ENCODE assay signal across 8 cellular contexts in genomic region chr14:92105845-92106094, GRCh38. TPM values are rescaled to one million over a fixed set of nuclear protein-coding genes. Genes with fewer than 3 reads are reported as not detected.
A peak's percentile ranks its signal among the peaks of the same experiment; 100 is the strongest.
DNase-seq lines count a peak whose midpoint lies in the region; ATAC-seq, FAIRE-seq and TF ChIP-seq lines count a peak whose summit lies in the region.

No MANE protein-coding gene starts in this region.

- no peak overlapping the region for H2BK12ac ChIP-seq in mesenchymal stem cell (ENCODE audit: low read length in 2 of 2)

- no peak overlapping the region for H3K14ac ChIP-seq in mesenchymal stem cell (ENCODE audit: low read length in 2 of 2)

- no peak for TF ChIP-seq CTCF in RWPE1 (conservative IDR thresholded peaks at IDR 0.05; ENCODE audit: low read depth)

- no peak overlapping the region for H2BK5ac ChIP-seq in mesenchymal stem cell (ENCODE audit: low read depth, low read length, poor library complexity, severe bottlenecking)

- CTCF ChIA-PET in RWPE1 (lab: Yijun Ruan, JAX) = interaction anchor here (0.9 to 2.5 kb wide), 3 partner anchors 11 to 29 kb away, joined by 5 to 18 read pairs (median 7); partner anchors contain the start of genes CPSF2 and NDUFB1

- POLR2A ChIA-PET in RWPE1 (lab: Yijun Ruan, JAX; ENCODE audit: low non-redundant PET) = no interaction called here

- H3K4ac ChIP-seq in mesenchymal stem cell (ENCODE audit: low read depth in 1 of 2, low read length in 2 of 2) = peak overlapping the region; percentile 6 to 51

- H3K27ac ChIP-seq in RWPE1 = peak overlapping the region; percentile 91
- H3K27ac ChIP-seq in duodenal mucosa (ENCODE audit: low read depth, low read length) = peak overlapping the region; percentile 94
- H3K27ac ChIP-seq in mesenchymal stem cell (ENCODE audit: low read length, poor library complexity, severe bottlenecking) = peak overlapping the region; percentile 79
- H3K27ac ChIP-seq in urinary bladder (ENCODE audit: low read depth) = peak overlapping the region; percentile 95

- H3K9me3 ChIP-seq in duodenal mucosa (ENCODE audit: control insufficient read depth in 1 of 2, low read length in 2 of 2) (no peaks in the 10 kb centered on the region), mesenchymal stem cell (ENCODE audit: control insufficient read depth, low read length) (no peaks in the 10 kb centered on the region)

- no peak for TF ChIP-seq POLR2A in GM12891 (IDR thresholded peaks at IDR 0.05; ENCODE audit: low read depth, low read length)

- no peak overlapping the region for H2AK5ac ChIP-seq in mesenchymal stem cell (ENCODE audit: low read length, severe bottlenecking)

- H3K36me3 ChIP-seq in duodenal mucosa (ENCODE audit: control insufficient read depth in 1 of 2, insufficient read depth in 2 of 2, low read length in 2 of 2) (no peaks in the 10 kb centered on the region), mesenchymal stem cell (ENCODE audit: control insufficient read depth in 1 of 2, insufficient read depth in 2 of 2, low read depth in 1 of 2, low read length in 2 of 2) (no peaks in the 10 kb centered on the region), urinary bladder (ENCODE audit: insufficient read depth) (no peaks in the 10 kb centered on the region)

- WGBS in mesenchymal stem cell = under 1% methylated on average over 10 of the region's 12 CpGs
- WGBS in urinary bladder = under 1% methylated on average over 12 of the region's 12 CpGs

- peak overlapping the region; percentile 51 for H2AFZ ChIP-seq in mesenchymal stem cell (ENCODE audit: low read depth, low read length)

- ATAC-seq in HG03095 (IDR thresholded peaks at IDR 0.05; ENCODE audit: unreplicated experiment) = peak; percentile 19

- peak overlapping the region; percentile 94 for H3K4me2 ChIP-seq in mesenchymal stem cell (ENCODE audit: low read length, poor library complexity, severe bottlenecking)

- H3K79me1 ChIP-seq in mesenchymal stem cell (replicated peaks; ENCODE audit: low read length, poor library complexity, severe bottlenecking) = peaks cover 8% of the 10 kb centered on the region

- H2BK120ac ChIP-seq in mesenchymal stem cell (ENCODE audit: low read depth, low read length) = no peak overlapping the region

- no peak for FAIRE-seq in GM12891 (lab: Jason Lieb, UNC)

- H4K91ac ChIP-seq in mesenchymal stem cell (ENCODE audit: low read length) = no peak overlapping the region

- H3K4me1 ChIP-seq in duodenal mucosa (ENCODE audit: control insufficient read depth in 1 of 2, insufficient read depth in 2 of 2, low read length in 2 of 2) = peaks cover 11 to 12% of the 10 kb centered on the region in 2 donors
- peaks cover 3% of the 10 kb centered on the region for H3K4me1 ChIP-seq in mesenchymal stem cell (ENCODE audit: control insufficient read depth, insufficient read depth, low read depth, low read length)
- H3K4me1 ChIP-seq in urinary bladder (ENCODE audit: insufficient read depth) = peaks cover 2% of the 10 kb centered on the region

- H3K23ac ChIP-seq in mesenchymal stem cell (ENCODE audit: low read length in 2 of 2) = no peak overlapping the region

- H3K27me3 ChIP-seq in duodenal mucosa (ENCODE audit: control insufficient read depth in 1 of 2, insufficient read depth in 2 of 2, low read length in 2 of 2) = no peaks in the 10 kb centered on the region
- no peaks in the 10 kb centered on the region for H3K27me3 ChIP-seq in mesenchymal stem cell (ENCODE audit: control insufficient read depth in 1 of 2, insufficient read depth in 1 of 2, low read length in 2 of 2)

- peak overlapping the region; percentile 82 to 84 for H3K9ac ChIP-seq in duodenal mucosa (ENCODE audit: low read depth in 1 of 2, low read length in 2 of 2)
- H3K9ac ChIP-seq in mesenchymal stem cell (ENCODE audit: low read length) = peak overlapping the region; percentile 97

- peak overlapping the region; percentile 87 to 97 for H3K4me3 ChIP-seq in duodenal mucosa (ENCODE audit: low read depth in 1 of 2, low read length in 2 of 2)
- H3K4me3 ChIP-seq in mesenchymal stem cell (ENCODE audit: insufficient read depth in 1 of 2, low read depth in 1 of 2, low read length in 2 of 2) = peak overlapping the region; percentile 97
- peak overlapping the region; percentile 77 for H3K4me3 ChIP-seq in urinary bladder (ENCODE audit: low read depth, low read length)

- H3K18ac ChIP-seq in mesenchymal stem cell (ENCODE audit: low read depth in 1 of 2, low read length in 2 of 2) = peak overlapping the region; percentile 2 to 96

- no peak overlapping the region for H2BK15ac ChIP-seq in mesenchymal stem cell (ENCODE audit: low read depth, poor library complexity, severe bottlenecking)

- peak; percentile 40 for DNase-seq in AG08396 (ENCODE audit: low spot score)
- no peak for DNase-seq in GM12891 (ENCODE audit: insufficient read length, low spot score)
- peak; percentile 30 for DNase-seq in RWPE1 (ENCODE audit: low spot score)
- no peak for DNase-seq in mesenchymal stem cell
- DNase-seq in activated CD4-positive, CD25-positive, alpha-beta regulatory T cell treated with anti-CD3 and anti-CD28 coated beads, Interleukin-2, amount 50 U/mL, for 72 hours = no peak

- peak overlapping the region; percentile 82 for H4K8ac ChIP-seq in mesenchymal stem cell (ENCODE audit: low read length)

TF ChIP-seq in GM12891, 5 proteins besides CTCF, POLR2A, EP300 and RAD21:
- TF ChIP-seq POLR2AphosphoS5 (IDR thresholded peaks at IDR 0.05; ENCODE audit: low read depth, low read length) (no peak), PAX5 (IDR thresholded peaks at IDR 0.05; ENCODE audit: insufficient read depth, low read length, severe bottlenecking) (no peak), TAF1 (IDR thresholded peaks at IDR 0.05; ENCODE audit: low read depth, low read length) (no peak), POU2F2 (IDR thresholded peaks at IDR 0.05; ENCODE audit: low read depth, low read length) (no peak), SPI1 (IDR thresholded peaks at IDR 0.05; ENCODE audit: low read depth, low read length) (peak; percentile 10; the same call in 1 of the 2 replicates)

RNA-seq across cellular contexts. Expression of gene ATXN3, which starts 0.6 kb away (rescaled TPM):
- 17.3 TPM for polyA plus RNA-seq in GM12891 (2012; ENCODE audit: low read depth, missing spikeins)
- polyA plus RNA-seq in mesenchymal stem cell (2013, experiment 1 of 2) = 12.3 TPM
- polyA plus RNA-seq in mesenchymal stem cell (2013, experiment 2 of 2) = 12.8 TPM
- 68.0 TPM for total RNA-seq in urinary bladder
- 14.9 TPM for polyA plus RNA-seq in urinary bladder

RNA-seq across cellular contexts. Expression of gene NDUFB1, which starts 15.7 kb away (rescaled TPM):
- polyA plus RNA-seq in GM12891 (2012; ENCODE audit: low read depth, missing spikeins) = 978 TPM
- polyA plus RNA-seq in mesenchymal stem cell (2013, experiment 1 of 2) = 711 TPM
- polyA plus RNA-seq in mesenchymal stem cell (2013, experiment 2 of 2) = 732 TPM
- 188 TPM for total RNA-seq in urinary bladder
- polyA plus RNA-seq in urinary bladder = 380 TPM

RNA-seq across cellular contexts. Expression of gene CPSF2, which starts 16.0 kb away (rescaled TPM):
- polyA plus RNA-seq in GM12891 (2012; ENCODE audit: low read depth, missing spikeins) = 25.1 TPM
- 29.4 TPM for polyA plus RNA-seq in mesenchymal stem cell (2013, experiment 1 of 2)
- polyA plus RNA-seq in mesenchymal stem cell (2013, experiment 2 of 2) = 28.4 TPM
- 35.2 TPM for total RNA-seq in urinary bladder
- polyA plus RNA-seq in urinary bladder = 15.5 TPM

Comparison
In these comparisons a context has a peak if more than half of its experiments do, and no peak if none do; other contexts are left out.
1. DNase-seq: peak in AG08396 (single experiment) and RWPE1 (single experiment); none in GM12891 (single experiment), mesenchymal stem cell (single experiment) and activated CD4-positive, CD25-positive, alpha-beta regulatory T cell treated with anti-CD3 and anti-CD28 coated beads, Interleukin-2, amount 50 U/mL, for 72 hours (single experiment).
2. Peak in every context shown above with its lines, with median percentiles within 50 percentile points of each other: H3K27ac ChIP-seq and H3K4me3 ChIP-seq.